10 cellular contexts compared by ENCODE assay signal in the genomic region with DNA sequence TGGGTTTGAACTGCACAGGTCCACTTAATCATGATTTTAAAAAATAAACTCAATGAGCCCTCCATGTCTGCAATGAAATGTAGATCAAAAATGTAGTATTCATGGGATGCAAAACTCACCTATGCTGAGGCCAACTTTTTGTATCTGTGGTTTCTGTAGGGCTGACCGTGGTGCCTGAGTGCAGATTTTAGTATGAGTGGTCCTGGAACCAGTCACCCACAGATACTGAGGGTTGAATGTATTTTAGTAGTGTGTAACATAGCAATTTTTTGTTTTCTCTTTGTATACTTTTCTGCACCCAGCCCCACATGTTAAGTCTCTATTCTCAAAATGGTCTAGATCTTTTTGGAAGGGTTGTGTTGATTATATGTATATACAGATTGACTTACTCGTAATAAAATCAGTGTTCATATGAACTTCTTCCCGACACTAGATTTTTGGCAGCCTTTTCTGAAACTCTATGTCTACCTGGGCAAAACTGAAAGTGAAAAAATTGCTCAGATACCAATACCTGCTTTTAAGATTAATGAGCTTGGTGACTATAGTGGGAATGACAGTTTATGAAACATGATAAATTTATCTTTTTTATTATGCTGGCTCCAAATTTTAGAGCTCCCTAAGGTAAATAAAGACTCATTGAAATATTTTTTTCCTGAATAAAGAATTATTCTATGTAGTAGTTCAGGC. TPM values are rescaled to one million over a fixed set of nuclear protein-coding genes. Genes with fewer than 3 reads are reported as not detected.
DNase-seq lines count a peak whose midpoint lies in the region; ATAC-seq and TF ChIP-seq lines count a peak whose summit lies in the region.
"Had no signal": no experiment of that assay in that cellular context is flagged by ENCODE, and none has a peak within 500 bp of the region (broad histone marks: within the 10 kb centered on the region; RNA-seq: fewer than 3 reads in every experiment).

No MANE protein-coding gene starts in this region.

- no peak for TF ChIP-seq CTCF in activated CD8-positive, alpha-beta T cell treated with anti-CD3 and anti-CD28 coated beads for 36 hours (IDR thresholded peaks at IDR 0.05)

- intact Hi-C loops in activated CD8-positive, alpha-beta T cell treated with anti-CD3 and anti-CD28 coated beads for 36 hours (cut with micrococcal nuclease): no loop called here

- CTCF ChIA-PET in activated CD8-positive, alpha-beta T cell treated with anti-CD3 and anti-CD28 coated beads for 36 hours (lab: Charles Lee): interaction anchor here (1.0 kb wide), 1 partner anchor 106 kb away, joined by 3 read pairs; no protein-coding TSS in a partner anchor

- H3K27me3 Mint-ChIP-seq in activated CD8-positive, alpha-beta T cell treated with anti-CD3 and anti-CD28 coated beads for 36 hours: no peaks in the 10 kb centered on the region

- DNase-seq in activated CD8-positive, alpha-beta T cell treated with anti-CD3 and anti-CD28 coated beads for 36 hours: peak; percentile 39
- DNase-seq in 8988T (no peak), putamen (ENCODE audit: low spot score) (no peak), NCI-H526 (lab: John Stamatoyannopoulos, UW) (no peak), AG08395 (ENCODE audit: low spot score) (no peak)
- DNase-seq: amniotic stem cell; stimulated activated CD4-positive, alpha-beta T cell treated with anti-CD3 and anti-CD28 coated beads, Interleukin-4, amount 100 ng/mL, for 1 hour had no signal

- H3K36me3 Mint-ChIP-seq in activated CD8-positive, alpha-beta T cell treated with anti-CD3 and anti-CD28 coated beads for 36 hours (ENCODE audit: low read depth): peaks cover 20% of the 10 kb centered on the region

- no peak overlapping the region for H3K27ac Mint-ChIP-seq in activated CD8-positive, alpha-beta T cell treated with anti-CD3 and anti-CD28 coated beads for 36 hours

- no peaks in the 10 kb centered on the region for H3K9me3 Mint-ChIP-seq in activated CD8-positive, alpha-beta T cell treated with anti-CD3 and anti-CD28 coated beads for 36 hours

- H3K4me3 Mint-ChIP-seq in activated CD8-positive, alpha-beta T cell treated with anti-CD3 and anti-CD28 coated beads for 36 hours: no peak overlapping the region

- POLR2A ChIA-PET in activated CD8-positive, alpha-beta T cell treated with anti-CD3 and anti-CD28 coated beads for 36 hours (lab: Charles Lee): interaction anchor here (1.0 kb wide), 2 partner anchors 9 to 17 kb away, joined by 3 to 4 read pairs; no protein-coding TSS in a partner anchor

- peak; percentile 78 for ATAC-seq in GM18498 (IDR thresholded peaks at IDR 0.05; ENCODE audit: unreplicated experiment)
- peak; percentile 84 for ATAC-seq in GM19452 (IDR thresholded peaks at IDR 0.05; ENCODE audit: unreplicated experiment)
- ATAC-seq in HG03060 (IDR thresholded peaks at IDR 0.05; ENCODE audit: low read depth, unreplicated experiment): peak; percentile 43
- ATAC-seq in activated CD8-positive, alpha-beta T cell treated with anti-CD3 and anti-CD28 coated beads for 36 hours: peak; percentile 65

- H3K4me1 Mint-ChIP-seq in activated CD8-positive, alpha-beta T cell treated with anti-CD3 and anti-CD28 coated beads for 36 hours (ENCODE audit: low read depth): peaks cover 43% of the 10 kb centered on the region

RNA-seq across cellular contexts. Expression of a gene that starts 51.6 kb away (rescaled TPM):
- 10 to 100 TPM in 1 of 2 experiments, 1 to 10 TPM in 1; 8.9 to 10.6 TPM for total RNA-seq in activated CD8-positive, alpha-beta T cell treated with anti-CD3 and anti-CD28 coated beads for 36 hours
